In the genomic region with DNA sequence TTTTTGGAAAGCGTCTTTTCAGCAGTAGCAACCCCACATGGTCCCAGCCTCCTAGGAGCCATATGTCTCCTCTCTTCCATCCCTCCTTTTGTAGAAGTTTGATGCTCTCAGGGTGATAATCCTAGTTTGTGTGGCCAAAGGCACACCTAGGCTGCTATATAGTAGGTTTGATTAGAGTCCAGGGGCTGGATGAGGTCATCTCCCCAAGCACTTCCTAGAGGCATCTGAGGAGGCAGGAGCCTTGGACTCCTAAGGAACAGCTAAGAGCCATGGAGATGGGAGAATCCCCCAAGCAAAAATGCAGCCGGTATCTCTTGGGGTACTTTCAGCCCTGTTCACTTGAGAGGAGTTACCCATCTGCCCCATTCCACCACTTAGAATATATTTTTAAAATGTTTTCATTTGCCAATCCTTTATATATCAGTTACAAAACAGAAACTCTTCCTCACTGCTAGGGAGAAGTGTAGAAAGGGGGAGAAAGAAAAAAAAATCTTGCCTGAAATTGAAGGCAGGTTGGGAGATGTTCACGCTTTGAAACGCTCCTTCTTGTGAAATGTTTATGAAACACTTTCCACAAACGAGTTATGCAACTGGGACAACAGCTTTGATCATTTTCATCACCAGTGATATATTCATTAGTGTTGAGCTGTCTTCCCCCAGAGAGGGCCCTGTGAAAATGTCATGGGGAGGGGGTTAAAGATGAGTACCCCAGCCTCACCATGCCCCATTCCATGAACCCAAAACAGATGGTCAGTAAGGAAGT, we compare ENCODE assay signal across 23 cellular contexts. TPM values are rescaled to one million over a fixed set of nuclear protein-coding genes. Genes with fewer than 3 reads are reported as not detected.
DNase-seq lines count a peak whose midpoint lies in the region; ATAC-seq and TF ChIP-seq lines count a peak whose summit lies in the region.
"Had no signal": no experiment of that assay in that cellular context is flagged by ENCODE, and none has a peak within 500 bp of the region (broad histone marks: within the 10 kb centered on the region; RNA-seq: fewer than 3 reads in every experiment).

No MANE protein-coding gene starts in this region.

- POLR2A ChIA-PET in HEK293 (lab: Yijun Ruan, JAX), result no interaction called here
- POLR2A ChIA-PET in PC-9 (lab: Charles Lee; ENCODE audit: unreplicated experiment), result no interaction called here

- intact Hi-C loops in PC-9 (cut with micrococcal nuclease; ENCODE audit: unreplicated experiment), result no loop called here

- H3K79me2 ChIP-seq in PC-9 (ENCODE audit: low read depth) (no peaks in the 10 kb centered on the region), parathyroid adenoma (no peaks in the 10 kb centered on the region)

- no peaks in the 10 kb centered on the region for H4K20me1 ChIP-seq in PC-9 (ENCODE audit: insufficient read depth)

- no peak for TF ChIP-seq CTCF in HEK293 (tag by site-specific recombination; IDR thresholded peaks at IDR 0.05)
- TF ChIP-seq CTCF in PC-9 (conservative IDR thresholded peaks at IDR 0.05), result no peak
- no peak for TF ChIP-seq CTCF in parathyroid adenoma (IDR thresholded peaks at IDR 0.05)

- no peak overlapping the region for H2AFZ ChIP-seq in PC-9
- H2AFZ ChIP-seq in parathyroid adenoma, result no peak overlapping the region
- H2AFZ ChIP-seq: GM23338 had no signal

- H3F3A ChIP-seq in PC-9 (ENCODE audit: insufficient read depth, low read depth), result peaks cover 9% of the 10 kb centered on the region; the same call in 1 of the 2 replicates

- H3K27ac ChIP-seq in HEK293 (ENCODE audit: extremely low read depth, low read depth, low read length) (no peak overlapping the region), PC-9 (no peak overlapping the region), parathyroid adenoma (peak overlapping the region; percentile 92), caudate nucleus (ENCODE audit: low read depth, low read length) (no peak overlapping the region)
- H3K27ac ChIP-seq: HL-60, SK-N-MC had no signal

- ATAC-seq in GM18868 (IDR thresholded peaks at IDR 0.05; ENCODE audit: unreplicated experiment), result no peak
- ATAC-seq: CD8-positive, alpha-beta T cell; GM23338; HepG2; K562; Right ventricle myocardium inferior had no signal

- CTCF ChIA-PET in HEK293 (lab: Yijun Ruan, JAX), result interaction anchor here (0.6 to 14.7 kb wide), 6 partner anchors 9 to 60 kb away, joined by 3 to 349 read pairs (median 3); no protein-coding TSS in a partner anchor
- CTCF ChIA-PET in PC-9 (lab: Charles Lee), result interaction anchor here (0.6 to 1.2 kb wide), 2 partner anchors 57 to 924 kb away, joined by 3 read pairs; no protein-coding TSS in a partner anchor

- no peaks in the 10 kb centered on the region for H3K9me2 ChIP-seq in PC-9 (ENCODE audit: insufficient read depth)

- 0 out of 2 replicates have a peak overlapping the region, but pooled peaks have one; percentile 11 for H3K4me2 ChIP-seq in PC-9
- H3K4me2 ChIP-seq in parathyroid adenoma (ENCODE audit: low read length), result no peak overlapping the region
- H3K4me2 ChIP-seq: GM23338 had no signal

- H3K4me1 ChIP-seq in HEK293 (ENCODE audit: control insufficient read depth, insufficient read depth, low read length), result no peaks in the 10 kb centered on the region
- peaks cover 37% of the 10 kb centered on the region for H3K4me1 ChIP-seq in PC-9 (replicated peaks; ENCODE audit: insufficient read depth)
- peaks cover 54% of the 10 kb centered on the region for H3K4me1 ChIP-seq in parathyroid adenoma

- no peaks in the 10 kb centered on the region for H3K36me3 ChIP-seq in HEK293 (ENCODE audit: control insufficient read depth in 2 of 2, insufficient read depth in 1 of 2, low read length in 2 of 2)
- H3K36me3 ChIP-seq in PC-9 (ENCODE audit: low read depth), result no peaks in the 10 kb centered on the region
- no peaks in the 10 kb centered on the region for H3K36me3 ChIP-seq in parathyroid adenoma (ENCODE audit: control insufficient read depth, insufficient read depth, low read length)

- H3K4me3 ChIP-seq in HEK293 (ENCODE audit: low read depth, low read length) (no peak overlapping the region), PC-9 (no peak overlapping the region), parathyroid adenoma (ENCODE audit: low read depth, low read length) (no peak overlapping the region)
- H3K4me3 ChIP-seq: GM23338, K562, SK-N-MC had no signal

- no peaks in the 10 kb centered on the region for H3K9me3 ChIP-seq in HEK293 (ENCODE audit: control insufficient read depth, insufficient read depth, low read depth, low read length)
- H3K9me3 ChIP-seq in PC-9 (ENCODE audit: insufficient read depth, low read depth), result no peaks in the 10 kb centered on the region
- no peaks in the 10 kb centered on the region for H3K9me3 ChIP-seq in parathyroid adenoma (ENCODE audit: control insufficient read depth, low read length)

- no peak overlapping the region for H3K9ac ChIP-seq in parathyroid adenoma

- DNase-seq in MV-4-11 (lab: John Stamatoyannopoulos, UW) (peak; percentile 58), PC-9 (no peak), NCI-H526 (lab: John Stamatoyannopoulos, UW) (no peak), T-helper 1 cell (no peak), caudate nucleus (lab: John Stamatoyannopoulos, UW) (no peak)
- DNase-seq: C1 segment of cervical spinal cord; CD8-positive, alpha-beta T cell; DND-41; HCEC 1CT; NCI-H1417 treated with DMSO at 0.1 percent for 48 hours; NCI-H1930; NCI-H510A; NCI-H748 treated with DMSO at 0.1 percent for 48 hours; OCI-M1 had no signal

- no TSS peak for BruUV-seq in PC-9 (replicated peaks; lab: Mats Ljungman, UMichigan)

- H3K27me3 ChIP-seq in PC-9 (ENCODE audit: insufficient read depth, low read depth) (no peaks in the 10 kb centered on the region), parathyroid adenoma (ENCODE audit: control insufficient read depth, insufficient read depth, low read length) (no peaks in the 10 kb centered on the region)

TF ChIP-seq in HEK293, 187 proteins besides CTCF, POLR2A, EP300 and RAD21:
- TF ChIP-seq ZNF335 (tag by site-specific recombination; conservative IDR thresholded peaks at IDR 0.05), result 0 out of 2 replicates have a peak, but pooled peaks have one; percentile 15
- TF ChIP-seq SP2 (tag by site-specific recombination; IDR thresholded peaks at IDR 0.05), result no peak

RNA-seq across cellular contexts. Expression of a gene that starts 31.9 kb away (rescaled TPM):
- 6.0 and 7.7 TPM in 2 replicates for total RNA-seq in PC-9 (2021)

RNA-seq across cellular contexts. Expression of a gene that starts 43.0 kb away (rescaled TPM):
- total RNA-seq in PC-9 (2021), result 61.5 and 76.5 TPM in 2 replicates

RNA-seq across cellular contexts. Expression of a gene that starts 53.3 kb away (rescaled TPM):
- 2.3 and 2.9 TPM in 2 replicates for total RNA-seq in PC-9 (2021)
- total RNA-seq: CD8-positive, alpha-beta T cell; HepG2; K562 had no signal
